ENCODE assay signal across 15 cellular contexts in genomic region chr9:105672711-105673234, GRCh38. TPM values are rescaled to one million over a fixed set of nuclear protein-coding genes. Genes with fewer than 3 reads are reported as not detected.
DNase-seq lines count a peak whose midpoint lies in the region; ATAC-seq, FAIRE-seq and TF ChIP-seq lines count a peak whose summit lies in the region.
"Had no signal": no experiment of that assay in that cellular context is flagged by ENCODE, and none has a peak within 500 bp of the region (broad histone marks: within the 10 kb centered on the region; RNA-seq: fewer than 3 reads in every experiment).

No MANE protein-coding gene starts in this region.

- H3K4me3 Mint-ChIP-seq in naive thymus-derived CD8-positive, alpha-beta T cell, result no peak overlapping the region
- H3K4me3 Mint-ChIP-seq: activated CD4-positive, alpha-beta memory T cell treated with anti-CD3 and anti-CD28 coated beads for 36 hours had no signal

- intact Hi-C loops in heart left ventricle (cut with DNase I), result no loop called here

- H3K27me3 Mint-ChIP-seq in naive thymus-derived CD8-positive, alpha-beta T cell, result peaks cover 3 to 13% (median 5%) of the 10 kb centered on the region in 5 donors

- H3K4me1 ChIP-seq in heart left ventricle, result no peaks in the 10 kb centered on the region
- H3K4me1 ChIP-seq: testis had no signal

- H3K4me3 ChIP-seq in heart left ventricle, result no peak overlapping the region
- H3K4me3 ChIP-seq: PC-9, testis had no signal

- no peaks in the 10 kb centered on the region for H3K36me3 Mint-ChIP-seq in naive thymus-derived CD8-positive, alpha-beta T cell
- H3K36me3 Mint-ChIP-seq: activated CD4-positive, alpha-beta memory T cell treated with anti-CD3 and anti-CD28 coated beads for 36 hours had no signal

- H3K27ac ChIP-seq in heart left ventricle, result no peak overlapping the region
- H3K27ac ChIP-seq: PC-9, testis had no signal

- no peak for TF ChIP-seq POLR2A in heart left ventricle (IDR thresholded peaks at IDR 0.05)

- TF ChIP-seq CTCF in heart left ventricle (IDR thresholded peaks at IDR 0.05), result no peak

- DNase-seq in GM18507 (ENCODE audit: extremely low spot score, insufficient read length, low read depth) (no peak), HEK293T (ENCODE audit: extremely low spot score) (no peak), NCI-H1048 (lab: John Stamatoyannopoulos, UW) (peak; percentile 42), dermis blood vessel endothelial cell (peak; percentile 10), hepatic stellate cell (ENCODE audit: low spot score) (no peak), heart left ventricle (no peak)
- DNase-seq in naive thymus-derived CD8-positive, alpha-beta T cell, result no peak
- DNase-seq: activated CD4-positive, alpha-beta memory T cell treated with anti-CD3 and anti-CD28 coated beads for 36 hours; activated naive CD4-positive, alpha-beta T cell; PC-9; T-helper 2 cell; testis had no signal

- POLR2A ChIA-PET in HEK293T (lab: Yijun Ruan, JAX), result interaction anchor here (0.6 kb wide), 1 partner anchor 16 kb away, joined by 3 read pairs; no protein-coding TSS in a partner anchor
- POLR2A ChIA-PET in naive thymus-derived CD8-positive, alpha-beta T cell (lab: Charles Lee), result interaction anchor here (0.7 kb wide), 1 partner anchor 118 kb away, joined by 6 read pairs; no protein-coding TSS in a partner anchor

- H3K27ac Mint-ChIP-seq in naive thymus-derived CD8-positive, alpha-beta T cell, result no peak overlapping the region
- H3K27ac Mint-ChIP-seq: activated CD4-positive, alpha-beta memory T cell treated with anti-CD3 and anti-CD28 coated beads for 36 hours had no signal

- peak; percentile 52 for FAIRE-seq in GM18507 (lab: Jason Lieb, UNC)
- FAIRE-seq: bronchial epithelial cell had no signal

- peaks cover 0 to 9% (median 0%) of the 10 kb centered on the region in 4 donors for H3K4me1 Mint-ChIP-seq in naive thymus-derived CD8-positive, alpha-beta T cell

- H3K27me3 ChIP-seq in heart left ventricle, result peaks cover 0 to 7% (median 0%) of the 10 kb centered on the region in 9 donors
- H3K27me3 ChIP-seq: testis had no signal

- no peaks in the 10 kb centered on the region for H3K9me3 Mint-ChIP-seq in naive thymus-derived CD8-positive, alpha-beta T cell
- H3K9me3 Mint-ChIP-seq: activated CD4-positive, alpha-beta memory T cell treated with anti-CD3 and anti-CD28 coated beads for 36 hours had no signal

- no peaks in the 10 kb centered on the region for H3K36me3 ChIP-seq in heart left ventricle

- WGBS in heart left ventricle, 4 donors, result 51 to 61% (median 57%) methylated on average over 3 of the region's 3 CpGs

- H3K9me3 ChIP-seq in heart left ventricle, result no peaks in the 10 kb centered on the region
- H3K9me3 ChIP-seq: testis had no signal

- CTCF ChIA-PET in HEK293T (lab: Yijun Ruan, JAX), result no interaction called here

- ATAC-seq in GM19455 (IDR thresholded peaks at IDR 0.05; ENCODE audit: unreplicated experiment), result no peak
- no peak for ATAC-seq in heart left ventricle
- ATAC-seq in naive thymus-derived CD8-positive, alpha-beta T cell, result no peak

TF ChIP-seq in HEK293T, 16 proteins besides CTCF, POLR2A, EP300 and RAD21:
- TF ChIP-seq BHLHE40 (IDR thresholded peaks at IDR 0.05; ENCODE audit: borderline replicate concordance) (no peak), PKNOX1 (IDR thresholded peaks at IDR 0.05) (peak; percentile 71; the same call in 1 of the 2 replicates), NFRKB (IDR thresholded peaks at IDR 0.05) (no peak), L3MBTL2 (conservative IDR thresholded peaks at IDR 0.05) (no peak), HDGF (IDR thresholded peaks at IDR 0.05; ENCODE audit: borderline replicate concordance) (no peak), LEF1 (IDR thresholded peaks at IDR 0.05; ENCODE audit: borderline replicate concordance) (no peak)

RNA-seq across cellular contexts. Expression of gene TAL2, which starts 10.5 kb away (rescaled TPM):
- total RNA-seq in dermis blood vessel endothelial cell, result not detected in 2 replicates
- not detected for total RNA-seq in heart left ventricle
- under 1 TPM in 1 of 2 donors, not detected in 1; 0.46 TPM for polyA plus RNA-seq in heart left ventricle
- not detected for total RNA-seq in naive thymus-derived CD8-positive, alpha-beta T cell
- polyA plus RNA-seq in naive thymus-derived CD8-positive, alpha-beta T cell, result under 1 TPM in 1 of 3 donors, not detected in 2; 0.62 TPM
- total RNA-seq: activated CD4-positive, alpha-beta memory T cell treated with anti-CD3 and anti-CD28 coated beads for 36 hours; bronchial epithelial cell; lower leg skin; PC-9; testis had no signal

RNA-seq across cellular contexts. Expression of gene TMEM38B, which starts 21.6 kb away (rescaled TPM):
- 6.5 and 6.8 TPM in 2 replicates for total RNA-seq in dermis blood vessel endothelial cell
- 10 to 100 TPM; 39.9 to 66.9 (median 52.0) TPM for total RNA-seq in heart left ventricle
- 10 to 100 TPM; 17.2 to 32.1 TPM for polyA plus RNA-seq in heart left ventricle
- 10 to 100 TPM; 13.9 to 15.0 TPM for total RNA-seq in naive thymus-derived CD8-positive, alpha-beta T cell
- polyA plus RNA-seq in naive thymus-derived CD8-positive, alpha-beta T cell, result 10 to 100 TPM; 21.8 to 24.0 (median 22.4) TPM

Comparison
In these comparisons a context has a peak if more than half of its experiments do, and no peak if none do; other contexts are left out.
1. DNase-seq: peak in NCI-H1048 (single experiment) and dermis blood vessel endothelial cell (single experiment); none in GM18507 (single experiment), HEK293T (single experiment), hepatic stellate cell (single experiment), heart left ventricle (0 of 5) and naive thymus-derived CD8-positive, alpha-beta T cell (0 of 10).